In genomic region chr17:49471089-49471683, GRCh38 we compare ENCODE assay signal across 12 cellular contexts.
DNase-seq lines count a peak whose midpoint lies in the region; ATAC-seq and TF ChIP-seq lines count a peak whose summit lies in the region.
"Had no signal": no experiment of that assay in that cellular context is flagged by ENCODE, and none has a peak within 500 bp of the region (broad histone marks: within the 10 kb centered on the region; RNA-seq: fewer than 3 reads in every experiment).

No MANE protein-coding gene starts in this region.

- no peaks in the 10 kb centered on the region for H3K4me1 ChIP-seq in HEK293 (ENCODE audit: control insufficient read depth, insufficient read depth, low read length)
- H3K4me1 ChIP-seq in iPS-18a (ENCODE audit: control insufficient read depth, low read depth, low read length): peaks cover 12% of the 10 kb centered on the region
- H3K4me1 ChIP-seq: Caco-2 had no signal

- peak in 52 of 61 donors; percentile 2 to 78 (median 40) for DNase-seq in caudate nucleus (lab: John Stamatoyannopoulos, UW)
- peak; percentile 14 to 95 (median 62) for DNase-seq in posterior cingulate gyrus
- no peak for DNase-seq in stimulated activated CD4-positive, alpha-beta T cell treated with anti-CD3 and anti-CD28 coated beads, Interleukin-2, amount 100 ng/mL, for 48 hours
- DNase-seq in COLO668 (lab: John Stamatoyannopoulos, UW; ENCODE audit: unreplicated experiment): no peak
- DNase-seq in NCI-H526 treated with DMSO at 0.1 percent for 48 hours (lab: John Stamatoyannopoulos, UW): no peak
- DNase-seq: Caco-2; naive thymus-derived CD4-positive, alpha-beta T cell; PC-3; stimulated activated CD4-positive, alpha-beta T cell treated with anti-CD3 and anti-CD28 coated beads, Interleukin-4, amount 100 ng/mL, for 4 hours had no signal

- no peak overlapping the region for H3K4me3 ChIP-seq in HEK293 (ENCODE audit: low read depth, low read length)
- H3K4me3 ChIP-seq in iPS-18a (ENCODE audit: low read length): peak overlapping the region; percentile 70

- no peak overlapping the region for H3K9ac ChIP-seq in iPS-18a (ENCODE audit: low read length)

- no peaks in the 10 kb centered on the region for H3K9me3 ChIP-seq in HEK293 (ENCODE audit: control insufficient read depth, insufficient read depth, low read depth, low read length)
- no peaks in the 10 kb centered on the region for H3K9me3 ChIP-seq in iPS-18a (ENCODE audit: control insufficient read depth, low read depth, low read length)

- ATAC-seq in HG03095 (IDR thresholded peaks at IDR 0.05; ENCODE audit: unreplicated experiment): no peak
- ATAC-seq: naive thymus-derived CD4-positive, alpha-beta T cell; PC-3 had no signal

- CTCF ChIA-PET in HEK293 (lab: Yijun Ruan, JAX): interaction anchor here (1.0 to 2.3 kb wide), 5 partner anchors 26 to 527 kb away, joined by 3 to 12 read pairs (median 3); no protein-coding TSS in a partner anchor

- H3K27ac ChIP-seq in HEK293 (ENCODE audit: extremely low read depth, low read depth, low read length): no peak overlapping the region
- no peak overlapping the region for H3K27ac ChIP-seq in caudate nucleus (ENCODE audit: low read depth, low read length)
- no peak overlapping the region for H3K27ac ChIP-seq in iPS-18a (ENCODE audit: low read length)

- POLR2A ChIA-PET in HEK293 (lab: Yijun Ruan, JAX): no interaction called here

- H3K36me3 ChIP-seq in HEK293 (ENCODE audit: control insufficient read depth in 2 of 2, insufficient read depth in 1 of 2, low read length in 2 of 2) (no peaks in the 10 kb centered on the region), iPS-18a (ENCODE audit: control insufficient read depth, low read depth, low read length) (no peaks in the 10 kb centered on the region)

- intact Hi-C loops in posterior cingulate gyrus (cut with DNase I): no loop called here

- no peak for TF ChIP-seq CTCF in HEK293 (tag by site-specific recombination; IDR thresholded peaks at IDR 0.05)

- H3K27me3 ChIP-seq in iPS-18a (ENCODE audit: control insufficient read depth, insufficient read depth, low read length): peaks cover 46% of the 10 kb centered on the region

TF ChIP-seq in HEK293, 187 proteins besides CTCF, POLR2A, EP300 and RAD21:
- TF ChIP-seq, protein P1, sequence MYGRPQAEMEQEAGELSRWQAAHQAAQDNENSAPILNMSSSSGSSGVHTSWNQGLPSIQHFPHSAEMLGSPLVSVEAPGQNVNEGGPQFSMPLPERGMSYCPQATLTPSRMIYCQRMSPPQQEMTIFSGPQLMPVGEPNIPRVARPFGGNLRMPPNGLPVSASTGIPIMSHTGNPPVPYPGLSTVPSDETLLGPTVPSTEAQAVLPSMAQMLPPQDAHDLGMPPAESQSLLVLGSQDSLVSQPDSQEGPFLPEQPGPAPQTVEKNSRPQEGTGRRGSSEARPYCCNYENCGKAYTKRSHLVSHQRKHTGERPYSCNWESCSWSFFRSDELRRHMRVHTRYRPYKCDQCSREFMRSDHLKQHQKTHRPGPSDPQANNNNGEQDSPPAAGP (tag by site-specific recombination; IDR thresholded peaks at IDR 0.05): 0 out of 2 replicates have a peak, but pooled peaks have one; percentile 23
- TF ChIP-seq ZBTB8A (tag by site-specific recombination; IDR thresholded peaks at IDR 0.05) (no peak), KLF1 (tag by site-specific recombination; IDR thresholded peaks at IDR 0.05) (peak; percentile 66), ZIC2 (tag by site-specific recombination; IDR thresholded peaks at IDR 0.05) (peak; percentile 37; the same call in 1 of the 2 replicates), ZBTB21 (tag by site-specific recombination; IDR thresholded peaks at IDR 0.05) (no peak), ZNF404 (tag by site-specific recombination; IDR thresholded peaks at IDR 0.05) (no peak), ZNF677 (tag by site-specific recombination; IDR thresholded peaks at IDR 0.05) (no peak), OVOL3 (tag by site-specific recombination; IDR thresholded peaks at IDR 0.05) (no peak)
- TF ChIP-seq, protein P2, sequence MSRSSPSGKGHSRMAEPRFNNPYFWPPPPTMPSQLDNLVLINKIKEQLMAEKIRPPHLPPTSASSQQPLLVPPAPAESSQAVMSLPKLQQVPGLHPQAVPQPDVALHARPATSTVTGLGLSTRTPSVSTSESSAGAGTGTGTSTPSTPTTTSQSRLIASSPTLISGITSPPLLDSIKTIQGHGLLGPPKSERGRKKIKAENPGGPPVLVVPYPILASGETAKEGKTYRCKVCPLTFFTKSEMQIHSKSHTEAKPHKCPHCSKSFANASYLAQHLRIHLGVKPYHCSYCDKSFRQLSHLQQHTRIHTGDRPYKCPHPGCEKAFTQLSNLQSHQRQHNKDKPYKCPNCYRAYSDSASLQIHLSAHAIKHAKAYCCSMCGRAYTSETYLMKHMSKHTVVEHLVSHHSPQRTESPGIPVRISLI (tag by site-specific recombination; IDR thresholded peaks at IDR 0.05): no peak

Comparison
In these comparisons a context has a peak if more than half of its experiments do, and no peak if none do; other contexts are left out.
1. DNase-seq: peak in caudate nucleus (52 of 61) and posterior cingulate gyrus (10 of 10); none in stimulated activated CD4-positive, alpha-beta T cell treated with anti-CD3 and anti-CD28 coated beads, Interleukin-2, amount 100 ng/mL, for 48 hours (0 of 2), COLO668 (single experiment) and NCI-H526 treated with DMSO at 0.1 percent for 48 hours (single experiment).